12 cellular contexts compared by ENCODE assay signal in genomic region chr1:155931332-155932038, GRCh38. TPM values are rescaled to one million over a fixed set of nuclear protein-coding genes. Genes with fewer than 3 reads are reported as not detected.
DNase-seq lines count a peak whose midpoint lies in the region; ATAC-seq and TF ChIP-seq lines count a peak whose summit lies in the region.
"Had no signal": no experiment of that assay in that cellular context is flagged by ENCODE, and none has a peak within 500 bp of the region (broad histone marks: within the 10 kb centered on the region; RNA-seq: fewer than 3 reads in every experiment).

No MANE protein-coding gene starts in this region.

- intact Hi-C loops in natural killer cell (cut with micrococcal nuclease): no loop called here

- H3K27ac Mint-ChIP-seq in natural killer cell: peak overlapping the region in 1 of 2 donors; percentile 58
- H3K27ac Mint-ChIP-seq in natural killer cell treated with Interleukin-12 subunit alpha and Interleukin-12 subunit beta and Interleukin-15 and Interleukin-18, amount 100 ng/mL, for 72 hours: peak overlapping the region in 1 of 2 donors; percentile 74

- H3K4me1 ChIP-seq in adipocyte (ENCODE audit: control insufficient read depth, insufficient read depth, low read length): peaks cover 30% of the 10 kb centered on the region

- peaks cover 13% of the 10 kb centered on the region for H3K36me3 Mint-ChIP-seq in natural killer cell
- H3K36me3 Mint-ChIP-seq in natural killer cell treated with Interleukin-12 subunit alpha and Interleukin-12 subunit beta and Interleukin-15 and Interleukin-18, amount 100 ng/mL, for 72 hours: peaks cover 21% of the 10 kb centered on the region

- H3K4me1 Mint-ChIP-seq in natural killer cell: peaks cover 22 to 24% of the 10 kb centered on the region in 2 donors
- H3K4me1 Mint-ChIP-seq in natural killer cell treated with Interleukin-12 subunit alpha and Interleukin-12 subunit beta and Interleukin-15 and Interleukin-18, amount 100 ng/mL, for 72 hours (ENCODE audit: low read depth in 2 of 2): peaks cover 25% of the 10 kb centered on the region in 2 donors

- ATAC-seq in natural killer cell (no peak), GM21515 (IDR thresholded peaks at IDR 0.05; ENCODE audit: unreplicated experiment) (no peak)
- ATAC-seq in natural killer cell treated with Interleukin-12 subunit alpha and Interleukin-12 subunit beta and Interleukin-15 and Interleukin-18, amount 100 ng/mL, for 72 hours: no peak

- no peaks in the 10 kb centered on the region for H3K9me3 ChIP-seq in adipocyte (ENCODE audit: control insufficient read depth, low read length)

- DNase-seq in natural killer cell (no peak), adipocyte (ENCODE audit: low read depth) (no peak), kidney tubule cell (ENCODE audit: low spot score) (peak; percentile 89), NAMALWA (ENCODE audit: low spot score) (no peak), NCI-H1417 (lab: John Stamatoyannopoulos, UW) (no peak), hippocampal formation (lab: John Stamatoyannopoulos, UW) (no peak)
- no peak for DNase-seq in natural killer cell treated with Interleukin-12 subunit alpha and Interleukin-12 subunit beta and Interleukin-15 and Interleukin-18, amount 100 ng/mL, for 72 hours (ENCODE audit: low spot score)
- DNase-seq: aorta, COR-L47, NCI-H69, posterior cingulate gyrus had no signal

- peak overlapping the region; percentile 78 for H3K4me3 Mint-ChIP-seq in natural killer cell
- no peak overlapping the region for H3K4me3 Mint-ChIP-seq in natural killer cell treated with Interleukin-12 subunit alpha and Interleukin-12 subunit beta and Interleukin-15 and Interleukin-18, amount 100 ng/mL, for 72 hours

- H3K27me3 Mint-ChIP-seq in natural killer cell (ENCODE audit: low read depth in 2 of 2): no peaks in the 10 kb centered on the region
- H3K27me3 Mint-ChIP-seq in natural killer cell treated with Interleukin-12 subunit alpha and Interleukin-12 subunit beta and Interleukin-15 and Interleukin-18, amount 100 ng/mL, for 72 hours: no peaks in the 10 kb centered on the region

- H3K36me3 ChIP-seq in adipocyte (ENCODE audit: control insufficient read depth, insufficient read depth, low read length, severe bottlenecking): peaks cover 66% of the 10 kb centered on the region

- no peaks in the 10 kb centered on the region for H3K9me3 Mint-ChIP-seq in natural killer cell
- H3K9me3 Mint-ChIP-seq in natural killer cell treated with Interleukin-12 subunit alpha and Interleukin-12 subunit beta and Interleukin-15 and Interleukin-18, amount 100 ng/mL, for 72 hours: no peaks in the 10 kb centered on the region

- no peaks in the 10 kb centered on the region for H3K27me3 ChIP-seq in adipocyte (replicated peaks; ENCODE audit: control insufficient read depth, insufficient read depth, low read length)

- H3K4me3 ChIP-seq in adipocyte (ENCODE audit: low read length): peak overlapping the region; percentile 99

- H3K9ac ChIP-seq in adipocyte (ENCODE audit: low read length): peak overlapping the region; percentile 100

- TF ChIP-seq CTCF in natural killer cell (IDR thresholded peaks at IDR 0.05): no peak

RNA-seq across cellular contexts. Expression of gene KHDC4, which starts 2.7 kb away (rescaled TPM):
- 100 to 1,000 TPM in 1 of 3 donors, 10 to 100 TPM in 2; 61.9 to 101 (median 85.9) TPM for total RNA-seq in natural killer cell
- total RNA-seq in natural killer cell treated with Interleukin-12 subunit alpha and Interleukin-12 subunit beta and Interleukin-15 and Interleukin-18, amount 100 ng/mL, for 72 hours: 10 to 100 TPM; 47.6 to 96.0 TPM

RNA-seq across cellular contexts. Expression of gene RXFP4, which starts 10.0 kb away (rescaled TPM):
- total RNA-seq in natural killer cell: not detected
- not detected for total RNA-seq in natural killer cell treated with Interleukin-12 subunit alpha and Interleukin-12 subunit beta and Interleukin-15 and Interleukin-18, amount 100 ng/mL, for 72 hours
- total RNA-seq: aorta had no signal

RNA-seq across cellular contexts. Expression of gene RIT1, which starts 20.3 kb away (rescaled TPM):
- 10 to 100 TPM; 79.1 to 86.1 (median 79.2) TPM for total RNA-seq in natural killer cell
- total RNA-seq in natural killer cell treated with Interleukin-12 subunit alpha and Interleukin-12 subunit beta and Interleukin-15 and Interleukin-18, amount 100 ng/mL, for 72 hours: 10 to 100 TPM; 29.4 to 40.2 TPM

RNA-seq across cellular contexts. Expression of gene ARHGEF2, which starts 46.9 kb away (rescaled TPM):
- total RNA-seq in natural killer cell: 100 to 1,000 TPM; 143 to 200 (median 147) TPM
- total RNA-seq in natural killer cell treated with Interleukin-12 subunit alpha and Interleukin-12 subunit beta and Interleukin-15 and Interleukin-18, amount 100 ng/mL, for 72 hours: 100 to 1,000 TPM; 205 to 234 TPM
